In the genomic region with DNA sequence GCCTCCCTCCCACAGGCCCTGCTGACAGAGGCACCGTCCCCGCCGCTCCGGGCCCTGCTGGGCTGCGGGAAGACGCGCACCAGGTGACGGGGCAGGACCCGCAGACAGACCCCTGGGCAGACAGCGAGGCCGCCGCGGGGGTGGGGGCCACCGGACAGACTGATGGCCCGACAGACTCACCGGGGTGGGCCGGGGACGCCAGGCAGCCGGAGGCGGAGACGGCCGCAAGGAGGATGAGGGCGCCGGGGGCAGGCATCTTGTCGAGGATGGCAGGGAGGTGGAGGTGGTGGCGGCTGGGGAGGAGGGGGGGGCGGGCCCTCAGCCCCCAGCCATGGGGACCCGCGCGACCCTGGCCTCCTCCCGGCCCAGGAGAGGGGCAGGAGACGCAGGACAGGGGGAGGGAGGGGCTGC, we compare ENCODE assay signal across 10 cellular contexts. TPM values are rescaled to one million over a fixed set of nuclear protein-coding genes. Genes with fewer than 3 reads are reported as not detected.
A peak's percentile ranks its signal among the peaks of the same experiment; 100 is the strongest.
DNase-seq lines count a peak whose midpoint lies in the region; ATAC-seq, FAIRE-seq and TF ChIP-seq lines count a peak whose summit lies in the region.
"Had no signal": no experiment of that assay in that cellular context is flagged by ENCODE, and none has a peak within 500 bp of the region (broad histone marks: within the 10 kb centered on the region; RNA-seq: fewer than 3 reads in every experiment).

No MANE protein-coding gene starts in this region.

- H3K4me1 Mint-ChIP-seq in activated T-cell treated with anti-CD3 and anti-CD28 coated beads, Interleukin-2, amount 50 U/mL, for 24 hours (ENCODE audit: low read depth): peaks cover 18% of the 10 kb centered on the region

- H3K27me3 Mint-ChIP-seq in activated T-cell treated with anti-CD3 and anti-CD28 coated beads, Interleukin-2, amount 50 U/mL, for 24 hours: no peaks in the 10 kb centered on the region
- H3K27me3 Mint-ChIP-seq: CD4-positive, alpha-beta memory T cell had no signal

- peak overlapping the region; percentile 81 for H3K4me3 Mint-ChIP-seq in activated T-cell treated with anti-CD3 and anti-CD28 coated beads, Interleukin-2, amount 50 U/mL, for 24 hours

- WGBS in heart right ventricle, 2 donors: 1 to 2% methylated on average over 30 to 31 of the region's 32 CpGs
- WGBS in iPS DF 6.9 (ENCODE audit: insufficient coverage, insufficient read length): no CpG with 5 or more reads among the region's 32 CpGs

- TF ChIP-seq CTCF in heart right ventricle (IDR thresholded peaks at IDR 0.05) (no peak), thoracic aorta (IDR thresholded peaks at IDR 0.05) (no peak), kidney (IDR thresholded peaks at IDR 0.05; ENCODE audit: borderline replicate concordance, extremely low read depth, insufficient read depth) (no peak)

- H3K27ac ChIP-seq in heart right ventricle: no peak overlapping the region
- H3K27ac ChIP-seq in iPS DF 6.9 (ENCODE audit: low read length): no peak overlapping the region
- H3K27ac ChIP-seq in thoracic aorta: no peak overlapping the region
- H3K27ac ChIP-seq in kidney (ENCODE audit: low read depth in 2 of 2, low read length in 2 of 2): no peak overlapping the region
- H3K27ac ChIP-seq: neutrophil had no signal

- H3K9me3 Mint-ChIP-seq in activated T-cell treated with anti-CD3 and anti-CD28 coated beads, Interleukin-2, amount 50 U/mL, for 24 hours: no peaks in the 10 kb centered on the region
- H3K9me3 Mint-ChIP-seq: CD4-positive, alpha-beta memory T cell had no signal

- H3K9ac ChIP-seq in kidney (ENCODE audit: low read length in 2 of 2): no peak overlapping the region

- H3K4me3 ChIP-seq in heart right ventricle (peak overlapping the region in 6 of 10 donors; percentile 3 to 37 (median 26)), iPS DF 6.9 (ENCODE audit: low read length) (peak overlapping the region; percentile 49; the same call in 1 of the 2 replicates), thoracic aorta (peak overlapping the region; percentile 49), kidney (ENCODE audit: low read length in 2 of 2) (no peak overlapping the region)

- H3K36me3 ChIP-seq in heart right ventricle (no peaks in the 10 kb centered on the region), iPS DF 6.9 (ENCODE audit: control insufficient read depth, insufficient read depth, low read length) (no peaks in the 10 kb centered on the region), thoracic aorta (no peaks in the 10 kb centered on the region), kidney (ENCODE audit: control insufficient read depth in 1 of 2, insufficient read depth in 2 of 2, low read length in 2 of 2) (no peaks in the 10 kb centered on the region)
- H3K36me3 ChIP-seq: neutrophil had no signal

- no peak for ATAC-seq in heart right ventricle
- ATAC-seq in thoracic aorta (ENCODE audit: insufficient number of reproducible peaks, low FRiP score, low read depth): no peak

- H3K36me3 Mint-ChIP-seq in activated T-cell treated with anti-CD3 and anti-CD28 coated beads, Interleukin-2, amount 50 U/mL, for 24 hours (ENCODE audit: low read depth): peaks cover 6% of the 10 kb centered on the region

- no peaks in the 10 kb centered on the region for H3K9me3 ChIP-seq in heart right ventricle
- no peaks in the 10 kb centered on the region for H3K9me3 ChIP-seq in iPS DF 6.9 (ENCODE audit: control insufficient read depth, insufficient read depth, low read length)
- H3K9me3 ChIP-seq in thoracic aorta: no peaks in the 10 kb centered on the region
- H3K9me3 ChIP-seq in kidney (ENCODE audit: control insufficient read depth in 1 of 2, low read length in 2 of 2): no peaks in the 10 kb centered on the region
- H3K9me3 ChIP-seq: neutrophil had no signal

- H3K4me1 ChIP-seq in heart right ventricle (peaks cover 0 to 27% (median 12%) of the 10 kb centered on the region in 9 donors), iPS DF 6.9 (ENCODE audit: control insufficient read depth, insufficient read depth, low read length) (peaks cover 6% of the 10 kb centered on the region; the same call in 1 of the 2 replicates), thoracic aorta (ENCODE audit: control insufficient read depth in 1 of 2, low read depth in 2 of 2) (no peaks in the 10 kb centered on the region), kidney (ENCODE audit: control insufficient read depth in 1 of 2, insufficient read depth in 1 of 2, low read depth in 1 of 2, low read length in 2 of 2) (peaks cover 2 to 7% of the 10 kb centered on the region in 2 donors)

- intact Hi-C loops in heart right ventricle (cut with DNase I): loop anchor here in 3 of 10 donors (2.0 to 5.0 kb wide), 2 partner anchors 63 to 71 kb away; no protein-coding TSS in a partner anchor
- intact Hi-C loops in cardiac septum (cut with DNase I): loop anchor here (5.0 kb wide), 1 partner anchor 44 kb away; a partner anchor contains a TSS
- intact Hi-C loops in kidney (cut with DNase I): no loop called here

- DNase-seq in heart right ventricle (no peak), cardiac septum (ENCODE audit: low spot score) (no peak), iPS DF 6.9 (ENCODE audit: low read depth, low spot score) (no peak), thoracic aorta (ENCODE audit: low spot score) (no peak), NCI-H187 treated with DMSO at 0.1 percent for 48 hours (lab: John Stamatoyannopoulos, UW) (no peak), kidney (no peak), NCI-H2227 (lab: John Stamatoyannopoulos, UW; ENCODE audit: unreplicated experiment) (no peak)
- peak; percentile 67 for DNase-seq in activated T-cell treated with anti-CD3 and anti-CD28 coated beads, Interleukin-2, amount 50 U/mL, for 24 hours

- H3K27me3 ChIP-seq in heart right ventricle (peaks cover 4 to 48% (median 35%) of the 10 kb centered on the region in 7 donors), iPS DF 6.9 (ENCODE audit: control insufficient read depth, insufficient read depth, low read length) (no peaks in the 10 kb centered on the region), thoracic aorta (replicated peaks; ENCODE audit: insufficient read depth) (no peaks in the 10 kb centered on the region)

- no peak for FAIRE-seq in kidney (lab: Jason Lieb, UNC)

- no peak overlapping the region for H3K27ac Mint-ChIP-seq in activated T-cell treated with anti-CD3 and anti-CD28 coated beads, Interleukin-2, amount 50 U/mL, for 24 hours

RNA-seq across cellular contexts. Expression of a gene that starts 0.3 kb away (rescaled TPM):
- total RNA-seq in heart right ventricle (1 to 10 TPM in 4 of 10 donors, under 1 TPM in 6; 0.40 to 1.3 (median 0.88) TPM), cardiac septum (3.0 TPM), thoracic aorta (1 to 10 TPM in 1 of 2 donors, under 1 TPM in 1; 0.41 to 4.5 TPM), kidney (8.4 TPM)
- polyA plus RNA-seq in heart right ventricle (1 to 10 TPM in 1 of 2 donors, under 1 TPM in 1; 0.12 to 1.5 TPM), kidney (ENCODE audit: insufficient read depth, low read depth, low replicate concordance) (4.2 TPM)

RNA-seq across cellular contexts. Expression of a gene that starts 40.6 kb away (rescaled TPM):
- total RNA-seq in heart right ventricle (under 1 TPM in 3 of 10 donors, not detected in 7; 0.42 to 0.70 (median 0.42) TPM), cardiac septum (0.19 TPM), thoracic aorta (not detected), kidney (2.3 TPM)
- polyA plus RNA-seq in heart right ventricle (under 1 TPM; 0.13 to 0.44 TPM), kidney (ENCODE audit: insufficient read depth, low read depth, low replicate concordance) (2.3 TPM)
- total RNA-seq: CD4-positive, alpha-beta memory T cell had no signal

RNA-seq across cellular contexts. Expression of a gene that starts 42.2 kb away (rescaled TPM):
- 10 to 100 TPM; 25.8 to 40.4 (median 32.2) TPM for total RNA-seq in heart right ventricle
- polyA plus RNA-seq in heart right ventricle: 10 to 100 TPM; 28.2 to 41.9 TPM
- total RNA-seq in cardiac septum: 46.4 TPM
- 10 to 100 TPM; 50.6 to 79.4 TPM for total RNA-seq in thoracic aorta
- 96.1 TPM for total RNA-seq in kidney
- 51.0 TPM for polyA plus RNA-seq in kidney (ENCODE audit: insufficient read depth, low read depth, low replicate concordance)

RNA-seq across cellular contexts. Expression of a gene that starts 56.0 kb away (rescaled TPM):
- total RNA-seq in heart right ventricle: under 1 TPM; 0.13 to 0.52 (median 0.30) TPM
- polyA plus RNA-seq in heart right ventricle: under 1 TPM; 0.29 to 0.43 TPM
- total RNA-seq in cardiac septum: 0.32 TPM
- 1 to 10 TPM in 1 of 2 donors, under 1 TPM in 1; 0.27 to 1.2 TPM for total RNA-seq in thoracic aorta
- total RNA-seq in kidney: 1.0 TPM
- polyA plus RNA-seq in kidney (ENCODE audit: insufficient read depth, low read depth, low replicate concordance): 0.28 TPM

Comparison
In these comparisons a context has a peak if more than half of its experiments do, and no peak if none do; other contexts are left out.
1. H3K4me3 ChIP-seq: peak in heart right ventricle (6 of 10), iPS DF 6.9 (single experiment) and thoracic aorta (single experiment); none in kidney (0 of 2).